Comparison of ENCODE assay signal across 12 cellular contexts in genomic region chr11:62398011-62398994, GRCh38. TPM values are rescaled to one million over a fixed set of nuclear protein-coding genes. Genes with fewer than 3 reads are reported as not detected.
DNase-seq lines count a peak whose midpoint lies in the region; ATAC-seq and TF ChIP-seq lines count a peak whose summit lies in the region.
"Had no signal": no experiment of that assay in that cellular context is flagged by ENCODE, and none has a peak within 500 bp of the region (broad histone marks: within the 10 kb centered on the region; RNA-seq: fewer than 3 reads in every experiment).

No MANE protein-coding gene starts in this region.

- H3K4me1 Mint-ChIP-seq in nephron: peaks cover 77% of the 10 kb centered on the region

- peaks cover 7% of the 10 kb centered on the region for H3K27me3 Mint-ChIP-seq in nephron (ENCODE audit: low read depth)
- H3K27me3 Mint-ChIP-seq: activated naive CD8-positive, alpha-beta T cell treated with anti-CD3 and anti-CD28 coated beads, Interleukin-2, amount 10 ng/mL, durations not matched to agents 7 days and 5 days had no signal

- no peak for TF ChIP-seq POLR2A in erythroblast (IDR thresholded peaks at IDR 0.05; ENCODE audit: low read length)

- H3K27ac Mint-ChIP-seq in nephron: peak overlapping the region in 2 of 3 experiments; percentile 99

- H3K9me3 Mint-ChIP-seq in nephron: no peaks in the 10 kb centered on the region
- H3K9me3 Mint-ChIP-seq: activated naive CD8-positive, alpha-beta T cell treated with anti-CD3 and anti-CD28 coated beads, Interleukin-2, amount 10 ng/mL, durations not matched to agents 7 days and 5 days had no signal

- DNase-seq in AG20443 (ENCODE audit: low spot score) (peak; percentile 47), M059J (ENCODE audit: low read depth) (peak; percentile 48), erythroblast (lab: John Stamatoyannopoulos, UW) (peak; percentile 50 to 68), NCI-H146 treated with DMSO at 0.1 percent for 48 hours (lab: John Stamatoyannopoulos, UW; ENCODE audit: unreplicated experiment) (no peak), DMS79 (lab: John Stamatoyannopoulos, UW) (no peak)
- DNase-seq: activated naive CD8-positive, alpha-beta T cell treated with anti-CD3 and anti-CD28 coated beads, Interleukin-2, amount 10 ng/mL, durations not matched to agents 7 days and 5 days; Calu3 had no signal

- H3K4me3 Mint-ChIP-seq in nephron: peak overlapping the region in 2 of 3 experiments; percentile 21 to 62
- H3K4me3 Mint-ChIP-seq: activated naive CD8-positive, alpha-beta T cell treated with anti-CD3 and anti-CD28 coated beads, Interleukin-2, amount 10 ng/mL, durations not matched to agents 7 days and 5 days had no signal

- no peak for TF ChIP-seq CTCF in nephron (IDR thresholded peaks at IDR 0.05; ENCODE audit: unreplicated experiment in 3 of 3)

- ATAC-seq in GM18909 (IDR thresholded peaks at IDR 0.05; ENCODE audit: poor library complexity, unreplicated experiment) (no peak), GM21390 (IDR thresholded peaks at IDR 0.05; ENCODE audit: unreplicated experiment) (no peak)

- H3K36me3 Mint-ChIP-seq in nephron (ENCODE audit: low read depth): no peaks in the 10 kb centered on the region
- H3K36me3 Mint-ChIP-seq: activated naive CD8-positive, alpha-beta T cell treated with anti-CD3 and anti-CD28 coated beads, Interleukin-2, amount 10 ng/mL, durations not matched to agents 7 days and 5 days had no signal

RNA-seq across cellular contexts. Expression of gene SCGB1A1, which starts 20.5 kb away (rescaled TPM):
- total RNA-seq in M059J (2014; rRNA removed; shearing (Covaris generic)): not detected in 2 replicates
- total RNA-seq: activated naive CD8-positive, alpha-beta T cell treated with anti-CD3 and anti-CD28 coated beads, Interleukin-2, amount 10 ng/mL, durations not matched to agents 7 days and 5 days; Calu3; lower leg skin; T-helper 1 cell treated with Interleukin-12 subunit alpha and Interleukin-12 subunit beta and Interleukin-4 antibody, amounts not matched to agents 30 ng/mL and 1 ng/mL, for 36 hours had no signal

Comparison
In these comparisons a context has a peak if more than half of its experiments do, and no peak if none do; other contexts are left out.
1. DNase-seq: peak in AG20443 (single experiment), M059J (single experiment) and erythroblast (2 of 2); none in NCI-H146 treated with DMSO at 0.1 percent for 48 hours (single experiment) and DMS79 (single experiment).